8 cellular contexts compared by ENCODE assay signal in the genomic region with DNA sequence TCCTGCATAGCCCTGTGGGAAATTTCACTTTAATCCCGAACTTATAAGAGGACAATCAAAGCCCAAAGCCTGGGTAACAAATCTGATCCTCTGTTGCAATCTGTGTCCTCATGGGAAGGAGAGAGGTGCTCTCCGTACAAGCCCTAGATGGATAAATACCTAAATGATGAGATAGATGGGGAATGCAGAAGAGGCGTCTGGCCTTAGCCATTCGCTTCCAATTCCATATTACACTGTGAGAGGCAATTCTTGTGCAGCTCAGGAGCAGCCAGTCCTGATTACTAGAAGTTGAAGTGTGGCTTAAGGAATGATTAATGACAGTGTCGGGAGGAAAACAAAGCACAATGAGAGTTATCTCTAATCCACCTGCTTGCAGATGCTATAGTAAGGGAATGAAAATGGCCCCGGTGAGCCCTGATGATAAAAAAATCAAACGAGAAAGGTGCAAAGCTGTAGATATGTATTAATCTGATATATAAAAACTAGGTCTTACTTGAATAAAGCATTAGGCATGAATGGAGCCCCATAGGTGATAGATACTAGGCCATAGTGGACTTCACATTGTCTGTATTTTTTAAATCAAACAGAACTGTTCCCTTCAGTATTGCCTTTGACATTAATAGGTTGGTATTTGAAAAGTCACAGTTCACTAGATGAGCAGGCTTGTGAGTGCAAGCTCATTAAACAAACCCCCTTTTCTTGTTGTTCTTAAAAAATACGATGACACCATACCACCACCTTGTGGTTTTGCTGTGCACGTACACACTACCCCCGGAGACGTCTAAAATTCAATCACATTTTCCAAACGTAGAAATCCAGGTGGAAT. TPM values are rescaled to one million over a fixed set of nuclear protein-coding genes. Genes with fewer than 3 reads are reported as not detected.
DNase-seq lines count a peak whose midpoint lies in the region; ATAC-seq, FAIRE-seq and TF ChIP-seq lines count a peak whose summit lies in the region.

No MANE protein-coding gene starts in this region.

- H3K4me3 ChIP-seq in K562 = no peak overlapping the region
- no peak overlapping the region for H3K4me3 ChIP-seq in lower leg skin (ENCODE audit: low read depth, poor library complexity, severe bottlenecking)

- H3K9ac ChIP-seq in K562 (ENCODE audit: insufficient read depth in 1 of 2, low read depth in 2 of 2, low read length in 2 of 2) = no peak overlapping the region

- in situ Hi-C loops in GM13977 (cut with MboI; ENCODE audit: low pct_unique_long_range_greater_than_20kb, low sequenced_read_pairs, unreplicated experiment) (loop anchor here (25.0 kb wide), 2 partner anchors 993 to 1368 kb away; no protein-coding TSS in a partner anchor), K562 (cut with MboI) (loop anchor here (25.0 kb wide), 3 partner anchors 693 to 1368 kb away; no protein-coding TSS in a partner anchor)

- H3K4me2 ChIP-seq in K562 (ENCODE audit: insufficient read depth, low read length) = no peak overlapping the region

- WGBS in K562 (ENCODE audit: insufficient coverage, low coverage, missing lambda C conversion rate) = under 1% methylated on average over 12 of the region's 12 CpGs
- 37 to 42% methylated on average over 12 of the region's 12 CpGs for WGBS in lower leg skin, 2 donors

- no peaks in the 10 kb centered on the region for H4K20me1 ChIP-seq in K562 (replicated peaks; ENCODE audit: control insufficient read depth, insufficient read depth, low read length)

- no peak overlapping the region for H2AFZ ChIP-seq in K562 (ENCODE audit: low read depth, low read length)

- DNase-seq in AG08395 (ENCODE audit: low spot score) (peak; percentile 67), GM13977 (ENCODE audit: low spot score) (no peak), NCI-H2227 (lab: John Stamatoyannopoulos, UW; ENCODE audit: unreplicated experiment) (peak; percentile 17), K562 (ENCODE audit: extremely low read depth in 1 of 4, low spot score in 3 of 4) (peak; percentile 14 to 30 (median 22)), left kidney (ENCODE audit: low read depth, low spot score) (peak; percentile 83), lower leg skin (ENCODE audit: low spot score in 2 of 2) (no peak)
- DNase-seq in activated naive CD4-positive, alpha-beta T cell treated with anti-CD3 and anti-CD28 coated beads, Interleukin-2, amount 50 U/mL, for 16 hours = no peak

- peak; percentile 57 for TF ChIP-seq CTCF in GM13977 (IDR thresholded peaks at IDR 0.05; ENCODE audit: extremely low read depth, insufficient read depth, missing control alignments)
- peak; percentile 52 to 58 (median 56) for TF ChIP-seq CTCF in K562 (IDR thresholded peaks at IDR 0.05 in 2 of 3, conservative IDR thresholded peaks at IDR 0.05 in 1 of 3; ENCODE audit: insufficient read depth in 2 of 3, low read depth in 1 of 3, low read length in 3 of 3)
- TF ChIP-seq CTCF in lower leg skin (IDR thresholded peaks at IDR 0.05) = no peak

- TF ChIP-seq POLR2A in K562 (conservative IDR thresholded peaks at IDR 0.05) = no peak
- TF ChIP-seq POLR2A in lower leg skin (IDR thresholded peaks at IDR 0.05) = no peak

- H3K36me3 ChIP-seq in K562 (ENCODE audit: control insufficient read depth, insufficient read depth, low read length) = no peaks in the 10 kb centered on the region

- POLR2A ChIA-PET in K562 (lab: Yijun Ruan, JAX) = no interaction called here

- TF ChIP-seq EP300 in K562 (IDR thresholded peaks at IDR 0.05; ENCODE audit: low read length) = no peak

- no peaks in the 10 kb centered on the region for H3K9me1 ChIP-seq in K562 (ENCODE audit: control insufficient read depth, insufficient read depth, low read length)

- H3K79me2 ChIP-seq in K562 (ENCODE audit: control insufficient read depth, insufficient read depth, low read length) = no peaks in the 10 kb centered on the region

- no peaks in the 10 kb centered on the region for H3K9me3 ChIP-seq in K562 (replicated peaks; ENCODE audit: control insufficient read depth, insufficient read depth, low read depth, low read length)

- intact Hi-C loops in K562 (cut with micrococcal nuclease) (loop anchor here (5.0 to 10.0 kb wide), 2 partner anchors 482 to 1375 kb away; no protein-coding TSS in a partner anchor), lower leg skin (cut with DNase I; ENCODE audit: low total_unique reads) (no loop called here)

- no peaks in the 10 kb centered on the region for H3K27me3 ChIP-seq in K562 (ENCODE audit: control insufficient read depth in 2 of 2, insufficient read depth in 2 of 2, low read length in 2 of 2)

- CTCF ChIA-PET in K562 (lab: Yijun Ruan, JAX; ENCODE audit: low intra/inter-chr PET ratio) = no interaction called here

- TF ChIP-seq RAD21 in K562 (CRISPR knock-in tag; conservative IDR thresholded peaks at IDR 0.05 in 1 of 2, IDR thresholded peaks at IDR 0.05 in 1 of 2) = peak; percentile 58 to 65

- ATAC-seq in K562 (peak; percentile 70), HG02870 (IDR thresholded peaks at IDR 0.05; ENCODE audit: unreplicated experiment) (no peak)

- no peak overlapping the region for H3K27ac ChIP-seq in K562 (ENCODE audit: extremely low read depth, low read depth, low read length)

- no TSS peak for BruUV-seq in K562 (replicated peaks; lab: Mats Ljungman, UMichigan)

- peak; percentile 65 for FAIRE-seq in K562 (lab: Jason Lieb, UNC)

- H3K4me1 ChIP-seq in K562 (replicated peaks in 1 of 2; ENCODE audit: control insufficient read depth in 2 of 2, insufficient read depth in 2 of 2, low read length in 2 of 2) = no peaks in the 10 kb centered on the region

TF ChIP-seq in K562, 482 proteins besides CTCF, POLR2A, EP300 and RAD21 (continues in another document):
- TF ChIP-seq BRCA1 (IDR thresholded peaks at IDR 0.05) = no peak
- no peak for TF ChIP-seq BRCA1 (CRISPR knock-in tag; IDR thresholded peaks at IDR 0.05)

RNA-seq across cellular contexts. Expression of a gene that starts 54.2 kb away (rescaled TPM):
- not detected in 2 replicates for total RNA-seq in K562 (2011; cell fraction: chromatin; rRNA removed; ENCODE audit: low replicate concordance)
- not detected in 2 replicates for total RNA-seq in K562 (2011; cell fraction: nucleolus; rRNA removed)
- not detected in 2 replicates for total RNA-seq in K562 (2011; cell fraction: nucleoplasm; rRNA removed)
- not detected in 2 replicates for total RNA-seq in K562 (2014; rRNA removed)
- total RNA-seq in K562 (2014; rRNA removed; fragmentation: Illumina TruSeq; extraction: Trizol) = not detected in 2 replicates
- not detected in 2 replicates for total RNA-seq in K562 (2015; rRNA removed; fragmentation: Illumina TruSeq; extraction: Trizol)
- not detected in 2 replicates for total RNA-seq in K562 (2021)
- polyA plus RNA-seq in K562 (2011; rRNA removed) = not detected in 2 replicates
- polyA plus RNA-seq in K562 (2011; cell fraction: cytosol; rRNA removed) = not detected in 2 replicates
- polyA plus RNA-seq in K562 (2011; cell fraction: nucleus; rRNA removed) = not detected in 2 replicates
- polyA plus RNA-seq in K562 (2012) = not detected in 2 replicates
- not detected in 2 replicates for polyA plus RNA-seq in K562 (2014; fragmentation: Illumina TruSeq; extraction: Trizol)
- polyA plus RNA-seq in K562 (2014; fragmentation: Nextera tagmentation; extraction: Ambion mirVana) = not detected
- not detected in 2 replicates for polyA plus RNA-seq in K562 (2014; rRNA removed)
- not detected in 2 replicates for polyA minus RNA-seq in K562 (2011; rRNA and poly(A)+ RNA removed)
- not detected in 2 replicates for polyA minus RNA-seq in K562 (2011; cell fraction: cytosol; rRNA and poly(A)+ RNA removed)
- not detected in 2 replicates for polyA minus RNA-seq in K562 (2011; cell fraction: nucleus; rRNA and poly(A)+ RNA removed)
- not detected for total RNA-seq in lower leg skin

Comparison
In these comparisons a context has a peak if more than half of its experiments do, and no peak if none do; other contexts are left out.
1. DNase-seq: peak in AG08395 (single experiment), NCI-H2227 (single experiment), K562 (4 of 4) and left kidney (single experiment); none in GM13977 (single experiment), activated naive CD4-positive, alpha-beta T cell treated with anti-CD3 and anti-CD28 coated beads, Interleukin-2, amount 50 U/mL, for 16 hours (single experiment) and lower leg skin (0 of 2).
2. CTCF ChIP-seq: peak in GM13977 (single experiment) and K562 (3 of 3); none in lower leg skin (0 of 3).